ENCODE assay signal across 13 cellular contexts in genomic region chr16:81647527-81647926, GRCh38.
A peak's percentile ranks its signal among the peaks of the same experiment; 100 is the strongest.
DNase-seq lines count a peak whose midpoint lies in the region; ATAC-seq and TF ChIP-seq lines count a peak whose summit lies in the region.
"Had no signal": no experiment of that assay in that cellular context is flagged by ENCODE, and none has a peak within 500 bp of the region (broad histone marks: within the 10 kb centered on the region; RNA-seq: fewer than 3 reads in every experiment).

No MANE protein-coding gene starts in this region.

- H3K9me3 ChIP-seq in CD4-positive, alpha-beta T cell (ENCODE audit: control insufficient read depth, low read length), result no peaks in the 10 kb centered on the region
- H3K9me3 ChIP-seq: thoracic aorta had no signal

- intact Hi-C loops in CD4-positive, alpha-beta T cell (cut with DNase I, micrococcal nuclease), result no loop called here

- POLR2A ChIA-PET in CD4-positive, alpha-beta T cell (lab: Charles Lee), result no interaction called here

- H3K27me3 ChIP-seq in CD4-positive, alpha-beta T cell (ENCODE audit: control insufficient read depth, insufficient read depth, low read length), result no peaks in the 10 kb centered on the region

- no peaks in the 10 kb centered on the region for H3K36me3 Mint-ChIP-seq in activated naive CD8-positive, alpha-beta T cell treated with anti-CD3 and anti-CD28 coated beads, Interleukin-2, amount 50 U/mL, for 24 hours (ENCODE audit: low read depth)
- peaks cover 26% of the 10 kb centered on the region for H3K36me3 Mint-ChIP-seq in CD4-positive, alpha-beta T cell (ENCODE audit: low read depth)

- no peak overlapping the region for H3K4me3 Mint-ChIP-seq in activated naive CD8-positive, alpha-beta T cell treated with anti-CD3 and anti-CD28 coated beads, Interleukin-2, amount 50 U/mL, for 24 hours
- H3K4me3 Mint-ChIP-seq in CD4-positive, alpha-beta T cell, result no peak overlapping the region
- H3K4me3 Mint-ChIP-seq: CD14-positive monocyte had no signal

- peak overlapping the region; percentile 10 for H3K27ac Mint-ChIP-seq in activated naive CD8-positive, alpha-beta T cell treated with anti-CD3 and anti-CD28 coated beads, Interleukin-2, amount 50 U/mL, for 24 hours
- H3K27ac Mint-ChIP-seq in CD4-positive, alpha-beta T cell, result no peak overlapping the region

- H3K27me3 Mint-ChIP-seq in activated naive CD8-positive, alpha-beta T cell treated with anti-CD3 and anti-CD28 coated beads, Interleukin-2, amount 50 U/mL, for 24 hours, result no peaks in the 10 kb centered on the region
- H3K27me3 Mint-ChIP-seq in CD4-positive, alpha-beta T cell, result no peaks in the 10 kb centered on the region

- H3K27ac ChIP-seq in CD4-positive, alpha-beta T cell (ENCODE audit: low read depth, low read length), result no peak overlapping the region
- H3K27ac ChIP-seq: thoracic aorta had no signal

- H3K4me1 Mint-ChIP-seq in activated naive CD8-positive, alpha-beta T cell treated with anti-CD3 and anti-CD28 coated beads, Interleukin-2, amount 50 U/mL, for 24 hours, result peaks cover 2% of the 10 kb centered on the region
- peaks cover 14% of the 10 kb centered on the region for H3K4me1 Mint-ChIP-seq in CD4-positive, alpha-beta T cell (ENCODE audit: low read depth)

- no peak for TF ChIP-seq CTCF in CD4-positive, alpha-beta T cell (IDR thresholded peaks at IDR 0.05)

- CTCF ChIA-PET in CD4-positive, alpha-beta T cell (lab: Charles Lee), result no interaction called here

- H3K9me3 Mint-ChIP-seq in activated naive CD8-positive, alpha-beta T cell treated with anti-CD3 and anti-CD28 coated beads, Interleukin-2, amount 50 U/mL, for 24 hours, result no peaks in the 10 kb centered on the region
- no peaks in the 10 kb centered on the region for H3K9me3 Mint-ChIP-seq in CD4-positive, alpha-beta T cell

- DNase-seq in AG08396 (ENCODE audit: low spot score), result peak; percentile 82
- DNase-seq in HS-5 (ENCODE audit: low read depth), result peak; percentile 31
- DNase-seq in activated naive CD8-positive, alpha-beta T cell treated with anti-CD3 and anti-CD28 coated beads, Interleukin-2, amount 50 U/mL, for 24 hours, result no peak
- DNase-seq in islet precursor cell, result peak; percentile 97
- no peak for DNase-seq in CD4-positive, alpha-beta T cell
- DNase-seq in NCI-H82 treated with DMSO at 0.1 percent for 48 hours (lab: John Stamatoyannopoulos, UW; ENCODE audit: unreplicated experiment), result no peak
- DNase-seq: cerebellar nuclear complex, NCI-H524 treated with DMSO at 0.1 percent for 48 hours, T-helper 9 cell had no signal

- ATAC-seq in activated naive CD8-positive, alpha-beta T cell treated with anti-CD3 and anti-CD28 coated beads, Interleukin-2, amount 50 U/mL, for 24 hours, result no peak
- no peak for ATAC-seq in CD4-positive, alpha-beta T cell (ENCODE audit: poor library complexity)
- ATAC-seq in HG02678 (IDR thresholded peaks at IDR 0.05; ENCODE audit: unreplicated experiment) (no peak), HG03342 (IDR thresholded peaks at IDR 0.05; ENCODE audit: unreplicated experiment) (no peak)

Comparison
In these comparisons a context has a peak if more than half of its experiments do, and no peak if none do; other contexts are left out.
1. DNase-seq: peak in AG08396 (single experiment), HS-5 (single experiment) and islet precursor cell (single experiment); none in activated naive CD8-positive, alpha-beta T cell treated with anti-CD3 and anti-CD28 coated beads, Interleukin-2, amount 50 U/mL, for 24 hours (single experiment), CD4-positive, alpha-beta T cell (0 of 10) and NCI-H82 treated with DMSO at 0.1 percent for 48 hours (single experiment).